Comparison of ENCODE assay signal across 9 cellular contexts in the genomic region with DNA sequence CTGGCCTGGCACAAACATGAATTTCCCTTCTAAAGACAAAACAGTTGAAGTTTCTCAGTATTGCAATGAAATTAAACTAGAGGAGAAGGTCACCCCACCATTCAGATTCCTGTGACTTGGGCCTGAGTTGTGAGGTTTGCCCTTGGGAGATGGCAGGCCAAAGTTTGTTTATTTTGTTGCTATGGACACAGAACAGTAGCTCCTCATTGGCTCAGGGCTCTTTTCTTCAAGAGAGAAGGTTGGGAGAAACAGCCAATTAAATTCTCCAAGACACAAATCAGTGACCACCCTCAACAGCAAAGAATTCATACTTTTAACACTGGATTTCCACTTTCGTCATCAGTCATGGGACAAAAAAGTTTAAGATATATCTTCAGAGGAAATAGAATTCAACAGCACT. TPM values are rescaled to one million over a fixed set of nuclear protein-coding genes. Genes with fewer than 3 reads are reported as not detected.
DNase-seq lines count a peak whose midpoint lies in the region; ATAC-seq and TF ChIP-seq lines count a peak whose summit lies in the region.
"Had no signal": no experiment of that assay in that cellular context is flagged by ENCODE, and none has a peak within 500 bp of the region (broad histone marks: within the 10 kb centered on the region; RNA-seq: fewer than 3 reads in every experiment).

A gene with protein sequence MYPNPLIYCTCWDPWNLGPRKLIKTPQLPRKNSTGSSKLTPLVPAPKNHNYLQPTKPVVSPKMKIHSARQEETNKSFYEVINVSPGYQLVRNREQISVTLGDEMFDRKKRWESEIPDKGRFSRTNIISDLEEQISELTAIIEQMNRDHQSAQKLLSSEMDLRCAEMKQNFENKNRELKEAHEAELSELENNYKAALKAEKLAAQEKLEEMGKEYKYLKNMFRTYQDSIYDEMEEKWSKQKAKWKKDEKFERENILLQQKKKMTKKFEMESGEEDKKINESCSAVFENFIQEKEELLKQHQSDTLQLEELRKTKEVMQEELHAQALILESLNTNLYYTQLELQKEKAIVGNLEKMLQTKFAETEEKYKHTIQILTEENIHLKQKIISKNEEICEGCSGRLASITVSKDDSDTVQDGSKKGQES (minus strand): TSS at position 130 of the 400 bp plus-strand sequence. CDS start 5,941 bp downstream, outside the sequence.

- no peaks in the 10 kb centered on the region for H3K27me3 Mint-ChIP-seq in activated CD4-positive, alpha-beta T cell treated with anti-CD3 and anti-CD28 coated beads, Interleukin-2, amount 10 ng/mL, durations not matched to agents 24 days and 14 days

- no peak within 1 kb of the TSS for H3K4me3 Mint-ChIP-seq in activated CD4-positive, alpha-beta T cell treated with anti-CD3 and anti-CD28 coated beads, Interleukin-2, amount 10 ng/mL, durations not matched to agents 24 days and 14 days

- no peak within 1 kb of the TSS for H3K27ac Mint-ChIP-seq in activated CD4-positive, alpha-beta T cell treated with anti-CD3 and anti-CD28 coated beads, Interleukin-2, amount 10 ng/mL, durations not matched to agents 24 days and 14 days

- peaks cover 3% of the 10 kb centered on the region for H3K9me3 Mint-ChIP-seq in activated CD4-positive, alpha-beta T cell treated with anti-CD3 and anti-CD28 coated beads, Interleukin-2, amount 10 ng/mL, durations not matched to agents 24 days and 14 days

- no peak for TF ChIP-seq CTCF in epithelial cell of proximal tubule (conservative IDR thresholded peaks at IDR 0.05; ENCODE audit: low read depth, low read length)

- intact Hi-C loops in activated CD4-positive, alpha-beta T cell treated with anti-CD3 and anti-CD28 coated beads, Interleukin-2, amount 10 ng/mL, durations not matched to agents 24 days and 14 days (cut with micrococcal nuclease) = no loop called here

- in situ Hi-C loops in Caki2 (cut with HindIII; ENCODE audit: low pct_unique_long_range_greater_than_20kb, low sequenced_read_pairs) = no loop called here

- H3K4me1 Mint-ChIP-seq in activated CD4-positive, alpha-beta T cell treated with anti-CD3 and anti-CD28 coated beads, Interleukin-2, amount 10 ng/mL, durations not matched to agents 24 days and 14 days = peaks cover 28% of the 10 kb centered on the region

- ATAC-seq in GM21723 (IDR thresholded peaks at IDR 0.05; ENCODE audit: unreplicated experiment) = no peak

- DNase-seq in Caki2 (ENCODE audit: low read depth) (peak; percentile 88), NCI-H510A treated with DMSO at 0.1 percent for 48 hours (lab: John Stamatoyannopoulos, UW) (peak; percentile 23), epithelial cell of proximal tubule (ENCODE audit: low read depth) (peak; percentile 64), myocyte (ENCODE audit: low read depth) (peak; percentile 71), cerebellum (ENCODE audit: low spot score) (no peak), SHP77 (lab: John Stamatoyannopoulos, UW) (no peak)
- no peak for DNase-seq in activated CD4-positive, alpha-beta T cell treated with anti-CD3 and anti-CD28 coated beads, Interleukin-2, amount 10 ng/mL, durations not matched to agents 24 days and 14 days
- DNase-seq: NCI-H2029 had no signal

- H3K4me3 ChIP-seq in epithelial cell of proximal tubule (ENCODE audit: low read depth, low read length) = no peak within 1 kb of the TSS

- H3K36me3 Mint-ChIP-seq in activated CD4-positive, alpha-beta T cell treated with anti-CD3 and anti-CD28 coated beads, Interleukin-2, amount 10 ng/mL, durations not matched to agents 24 days and 14 days (ENCODE audit: low read depth) = peaks cover 17% of the 10 kb centered on the region

RNA-seq across cellular contexts. Expression of the gene that starts here (rescaled TPM):
- 1.2 TPM in 1 of 2 replicates, not detected in the other for total RNA-seq in Caki2 (2014; rRNA removed; shearing (Covaris generic); ENCODE audit: low replicate concordance)
- total RNA-seq in epithelial cell of proximal tubule (0.22 TPM in 1 of 2 replicates, not detected in the other), myocyte (1.8 and 2.4 TPM in 2 replicates), cerebellum (3.7 TPM)
- polyA plus RNA-seq in myocyte (2012) = 1.1 TPM
- total RNA-seq in activated CD4-positive, alpha-beta T cell treated with anti-CD3 and anti-CD28 coated beads, Interleukin-2, amount 10 ng/mL, durations not matched to agents 24 days and 14 days = 1.1 and 1.4 TPM in 2 replicates

Comparison
In these comparisons a context has a peak if more than half of its experiments do, and no peak if none do; other contexts are left out.
1. Peak in DNase-seq in epithelial cell of proximal tubule; RNA of the gene not detected or under 1 TPM.
2. DNase-seq: peak in Caki2 (single experiment), NCI-H510A treated with DMSO at 0.1 percent for 48 hours (single experiment) and myocyte (single experiment); none in cerebellum (single experiment), SHP77 (0 of 2) and activated CD4-positive, alpha-beta T cell treated with anti-CD3 and anti-CD28 coated beads, Interleukin-2, amount 10 ng/mL, durations not matched to agents 24 days and 14 days (single experiment).